In genomic region chr4:127521463-127521862, GRCh38 we compare ENCODE assay signal across 1 cellular context.
TF ChIP-seq lines count a peak whose summit lies in the region.

No MANE protein-coding gene starts in this region.

TF ChIP-seq in SK-N-SH treated with all-trans-retinoic acid at 6 μM for 48 hours, 23 proteins besides CTCF, POLR2A, EP300 and RAD21 (continued from another document):
- TF ChIP-seq CREB5 (CRISPR knock-in tag; IDR thresholded peaks at IDR 0.05; ENCODE audit: low read depth) (no peak), ZFP30 (CRISPR knock-in tag; IDR thresholded peaks at IDR 0.05) (no peak), CSRNP3 (CRISPR knock-in tag; IDR thresholded peaks at IDR 0.05) (no peak), ZFP3 (CRISPR knock-in tag; IDR thresholded peaks at IDR 0.05) (no peak), POU6F1 (CRISPR knock-in tag; IDR thresholded peaks at IDR 0.05; ENCODE audit: borderline replicate concordance, low read depth) (no peak), TSHZ2 (CRISPR knock-in tag; IDR thresholded peaks at IDR 0.05) (peak; percentile 49; the same call in 1 of the 2 replicates), ARNTL (CRISPR knock-in tag; IDR thresholded peaks at IDR 0.05; ENCODE audit: borderline replicate concordance, low read depth) (no peak), TCF4 (CRISPR knock-in tag; IDR thresholded peaks at IDR 0.05; ENCODE audit: borderline replicate concordance) (no peak), OSR1 (CRISPR knock-in tag; IDR thresholded peaks at IDR 0.05) (no peak), ISL1 (CRISPR knock-in tag; IDR thresholded peaks at IDR 0.05) (peak; percentile 52), RARB (CRISPR knock-in tag; IDR thresholded peaks at IDR 0.05) (no peak), ZC3H10 (CRISPR knock-in tag; IDR thresholded peaks at IDR 0.05) (peak; percentile 88), SNAI2 (CRISPR knock-in tag; IDR thresholded peaks at IDR 0.05) (no peak), ESRRG (CRISPR knock-in tag; IDR thresholded peaks at IDR 0.05) (no peak), ZNF8 (CRISPR knock-in tag; IDR thresholded peaks at IDR 0.05) (no peak)
